ENCODE assay signal across 11 cellular contexts in genomic region chr1:7645751-7646048, GRCh38.
DNase-seq lines count a peak whose midpoint lies in the region; ATAC-seq and TF ChIP-seq lines count a peak whose summit lies in the region.
"Had no signal": no experiment of that assay in that cellular context is flagged by ENCODE, and none has a peak within 500 bp of the region (broad histone marks: within the 10 kb centered on the region; RNA-seq: fewer than 3 reads in every experiment).

No MANE protein-coding gene starts in this region.

- TF ChIP-seq CTCF in WERI-Rb-1 (IDR thresholded peaks at IDR 0.05; ENCODE audit: low read depth, low read length) (no peak), neural progenitor cell (IDR thresholded peaks at IDR 0.05) (no peak)

- no peaks in the 10 kb centered on the region for H3K9me3 Mint-ChIP-seq in neural progenitor cell
- H3K9me3 Mint-ChIP-seq in stimulated activated effector memory CD8-positive, alpha-beta T cell treated with anti-CD3 and anti-CD28 coated beads, Interleukin-12 subunit alpha, Interleukin-12 subunit beta, amount 100 ng/mL, for 72 hours: no peaks in the 10 kb centered on the region
- H3K9me3 Mint-ChIP-seq: HFFc6 had no signal

- DNase-seq in right cardiac atrium (no peak), Right ventricle myocardium superior (no peak), WERI-Rb-1 (no peak), neural progenitor cell (ENCODE audit: low spot score) (no peak), NCI-H1930 (lab: John Stamatoyannopoulos, UW) (no peak), amygdala (lab: John Stamatoyannopoulos, UW) (no peak), LoVo (ENCODE audit: low spot score) (no peak)
- no peak for DNase-seq in stimulated activated effector memory CD8-positive, alpha-beta T cell treated with anti-CD3 and anti-CD28 coated beads, Interleukin-12 subunit alpha, Interleukin-12 subunit beta, amount 100 ng/mL, for 72 hours (ENCODE audit: low spot score in 2 of 2)
- DNase-seq: HFFc6, MV-4-11 had no signal

- H3K4me1 ChIP-seq in right cardiac atrium (ENCODE audit: control insufficient read depth, insufficient read depth, low read length) (peaks cover 5% of the 10 kb centered on the region), neural progenitor cell (peaks cover 9% of the 10 kb centered on the region)

- H3K9me3 ChIP-seq in right cardiac atrium (ENCODE audit: control insufficient read depth, low read length) (no peaks in the 10 kb centered on the region), WERI-Rb-1 (ENCODE audit: severe bottlenecking) (peaks cover 4% of the 10 kb centered on the region), neural progenitor cell (ENCODE audit: low read depth) (no peaks in the 10 kb centered on the region)

- no peak for ATAC-seq in right cardiac atrium
- ATAC-seq in Right ventricle myocardium superior (ENCODE audit: poor library complexity): no peak
- ATAC-seq in stimulated activated effector memory CD8-positive, alpha-beta T cell treated with anti-CD3 and anti-CD28 coated beads, Interleukin-12 subunit alpha, Interleukin-12 subunit beta, amount 100 ng/mL, for 72 hours: no peak

- peak overlapping the region; percentile 63 for H3K27ac ChIP-seq in right cardiac atrium (ENCODE audit: low read length)
- H3K27ac ChIP-seq in WERI-Rb-1: peak overlapping the region; percentile 19
- H3K27ac ChIP-seq in neural progenitor cell: no peak overlapping the region

- H2AFZ ChIP-seq in neural progenitor cell (replicated peaks): no peak overlapping the region

- H4K20me1 ChIP-seq in neural progenitor cell (ENCODE audit: low read depth): no peaks in the 10 kb centered on the region

- no peaks in the 10 kb centered on the region for H3K79me2 ChIP-seq in neural progenitor cell (ENCODE audit: low read depth)

- H3K4me3 Mint-ChIP-seq in neural progenitor cell: no peak overlapping the region
- no peak overlapping the region for H3K4me3 Mint-ChIP-seq in stimulated activated effector memory CD8-positive, alpha-beta T cell treated with anti-CD3 and anti-CD28 coated beads, Interleukin-12 subunit alpha, Interleukin-12 subunit beta, amount 100 ng/mL, for 72 hours
- H3K4me3 Mint-ChIP-seq: CD14-positive monocyte, HFFc6 had no signal

- no peaks in the 10 kb centered on the region for H3F3A ChIP-seq in neural progenitor cell (ENCODE audit: low read depth)

- H3K36me3 Mint-ChIP-seq in neural progenitor cell: no peaks in the 10 kb centered on the region
- no peaks in the 10 kb centered on the region for H3K36me3 Mint-ChIP-seq in stimulated activated effector memory CD8-positive, alpha-beta T cell treated with anti-CD3 and anti-CD28 coated beads, Interleukin-12 subunit alpha, Interleukin-12 subunit beta, amount 100 ng/mL, for 72 hours
- H3K36me3 Mint-ChIP-seq: CD14-positive monocyte had no signal

- no peaks in the 10 kb centered on the region for H3K36me3 ChIP-seq in WERI-Rb-1
- H3K36me3 ChIP-seq in neural progenitor cell: no peaks in the 10 kb centered on the region

- H3K27me3 ChIP-seq in right cardiac atrium (ENCODE audit: control insufficient read depth, insufficient read depth): no peaks in the 10 kb centered on the region
- no peaks in the 10 kb centered on the region for H3K27me3 ChIP-seq in WERI-Rb-1 (ENCODE audit: insufficient read depth, low read depth, severe bottlenecking)
- H3K27me3 ChIP-seq in neural progenitor cell: no peaks in the 10 kb centered on the region

- 61% methylated on average over 7 of the region's 7 CpGs for WGBS in right cardiac atrium

- peaks cover 15% of the 10 kb centered on the region for H3K27me3 Mint-ChIP-seq in neural progenitor cell (ENCODE audit: insufficient read depth, low read depth)

- no peak overlapping the region for H3K9ac ChIP-seq in neural progenitor cell

- peaks cover 35% of the 10 kb centered on the region for H3K4me1 Mint-ChIP-seq in neural progenitor cell
- peaks cover 9% of the 10 kb centered on the region for H3K4me1 Mint-ChIP-seq in stimulated activated effector memory CD8-positive, alpha-beta T cell treated with anti-CD3 and anti-CD28 coated beads, Interleukin-12 subunit alpha, Interleukin-12 subunit beta, amount 100 ng/mL, for 72 hours

- H3K4me3 ChIP-seq in right cardiac atrium (ENCODE audit: low read length): no peak overlapping the region
- H3K4me3 ChIP-seq in WERI-Rb-1 (ENCODE audit: low read depth, low read length): no peak overlapping the region
- H3K4me3 ChIP-seq in neural progenitor cell: no peak overlapping the region

- no peak overlapping the region for H3K4me2 ChIP-seq in neural progenitor cell

- peak overlapping the region; percentile 12 for H3K27ac Mint-ChIP-seq in neural progenitor cell
- peak overlapping the region; percentile 37 for H3K27ac Mint-ChIP-seq in stimulated activated effector memory CD8-positive, alpha-beta T cell treated with anti-CD3 and anti-CD28 coated beads, Interleukin-12 subunit alpha, Interleukin-12 subunit beta, amount 100 ng/mL, for 72 hours
- H3K27ac Mint-ChIP-seq: CD14-positive monocyte, HFFc6 had no signal

- intact Hi-C loops in right cardiac atrium (cut with DNase I): loop anchor here (5.0 to 10.0 kb wide), 6 partner anchors 63 to 603 kb away; no protein-coding TSS in a partner anchor
- intact Hi-C loops in Right ventricle myocardium superior (cut with DNase I): loop anchor here (5.0 to 10.0 kb wide), 3 partner anchors 191 to 923 kb away; no protein-coding TSS in a partner anchor
